Comparison of ENCODE assay signal across 2 cellular contexts in genomic region chr22:30436196-30436595, GRCh38.
TF ChIP-seq lines count a peak whose summit lies in the region.

No MANE protein-coding gene starts in this region.

TF ChIP-seq in H1, 55 proteins besides CTCF, POLR2A, EP300 and RAD21:
- TF ChIP-seq KDM1A (IDR thresholded peaks at IDR 0.05; ENCODE audit: borderline replicate concordance, low read length): no peak
- TF ChIP-seq TEAD4 (IDR thresholded peaks at IDR 0.05; ENCODE audit: low read depth, low read length): no peak
- no peak for TF ChIP-seq GTF2F1 (IDR thresholded peaks at IDR 0.05; ENCODE audit: borderline replicate concordance, low read depth, low read length)
- no peak for TF ChIP-seq GABPA (IDR thresholded peaks at IDR 0.05; ENCODE audit: borderline replicate concordance, insufficient read depth, low read length)

TF ChIP-seq in SK-N-SH, 30 proteins besides CTCF, POLR2A, EP300 and RAD21:
- TF ChIP-seq IRF3 (IDR thresholded peaks at IDR 0.05; ENCODE audit: low read depth, low read length): no peak
- TF ChIP-seq RCOR1 (IDR thresholded peaks at IDR 0.05; ENCODE audit: low read length): no peak
- no peak for TF ChIP-seq JUND (IDR thresholded peaks at IDR 0.05)
- no peak for TF ChIP-seq CHD2 (IDR thresholded peaks at IDR 0.05; ENCODE audit: low read length, partially characterized antibody)
